1 cellular context compared by ENCODE assay signal in the genomic region with DNA sequence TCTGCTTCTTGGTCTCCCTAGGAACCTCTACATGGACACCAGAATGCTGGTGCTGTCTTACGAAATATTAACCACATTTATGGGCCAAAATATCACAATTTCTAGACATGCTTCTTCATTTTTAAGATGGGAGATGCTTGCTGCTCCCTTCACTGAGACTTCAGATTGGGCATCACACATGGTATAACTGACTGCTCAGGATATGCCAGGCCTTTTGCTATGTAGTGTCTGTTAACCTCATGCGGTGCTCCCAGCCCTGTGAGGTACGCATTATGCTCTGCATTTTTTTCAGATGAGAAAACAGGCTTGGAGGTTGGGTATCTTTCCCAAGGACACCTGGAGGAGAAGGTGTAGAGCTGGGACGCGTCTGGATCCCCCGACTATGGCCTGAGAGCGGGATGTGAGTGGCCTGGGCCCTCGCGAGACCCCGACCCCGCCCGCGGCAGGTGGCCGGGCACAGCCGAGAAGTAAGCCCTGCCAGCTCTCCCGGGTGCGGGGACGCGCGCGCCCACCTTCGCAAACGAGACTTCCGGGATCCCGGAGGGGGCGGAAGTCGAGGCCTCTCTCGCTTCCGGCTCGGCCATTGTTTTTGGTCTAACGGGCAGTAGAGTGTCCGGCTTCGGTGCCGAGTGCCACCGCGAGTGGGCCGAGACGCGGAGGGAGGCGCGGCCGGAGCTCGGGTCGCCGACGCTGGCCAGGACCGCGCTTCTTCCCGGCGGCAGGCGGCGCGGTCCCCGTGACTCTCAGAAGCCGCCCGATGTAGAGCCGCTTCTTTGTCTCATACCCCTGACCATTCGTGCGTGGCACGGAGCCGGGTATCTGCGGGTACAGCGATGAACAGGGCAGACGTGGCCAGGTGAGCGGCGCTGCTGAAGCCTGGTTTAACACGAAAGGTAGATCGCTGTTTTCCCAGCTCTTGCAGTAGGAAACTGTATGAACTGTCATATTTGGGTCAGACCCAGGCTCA.
TF ChIP-seq lines count a peak whose summit lies in the region.

A gene (plus strand): TSS at position 568 of the 967 bp plus-strand sequence. CDS start 1,855 bp downstream, outside the sequence.

TF ChIP-seq in GM23338, 12 proteins besides CTCF, POLR2A, EP300 and RAD21 (continued from another document):
- TF ChIP-seq, protein P1, sequence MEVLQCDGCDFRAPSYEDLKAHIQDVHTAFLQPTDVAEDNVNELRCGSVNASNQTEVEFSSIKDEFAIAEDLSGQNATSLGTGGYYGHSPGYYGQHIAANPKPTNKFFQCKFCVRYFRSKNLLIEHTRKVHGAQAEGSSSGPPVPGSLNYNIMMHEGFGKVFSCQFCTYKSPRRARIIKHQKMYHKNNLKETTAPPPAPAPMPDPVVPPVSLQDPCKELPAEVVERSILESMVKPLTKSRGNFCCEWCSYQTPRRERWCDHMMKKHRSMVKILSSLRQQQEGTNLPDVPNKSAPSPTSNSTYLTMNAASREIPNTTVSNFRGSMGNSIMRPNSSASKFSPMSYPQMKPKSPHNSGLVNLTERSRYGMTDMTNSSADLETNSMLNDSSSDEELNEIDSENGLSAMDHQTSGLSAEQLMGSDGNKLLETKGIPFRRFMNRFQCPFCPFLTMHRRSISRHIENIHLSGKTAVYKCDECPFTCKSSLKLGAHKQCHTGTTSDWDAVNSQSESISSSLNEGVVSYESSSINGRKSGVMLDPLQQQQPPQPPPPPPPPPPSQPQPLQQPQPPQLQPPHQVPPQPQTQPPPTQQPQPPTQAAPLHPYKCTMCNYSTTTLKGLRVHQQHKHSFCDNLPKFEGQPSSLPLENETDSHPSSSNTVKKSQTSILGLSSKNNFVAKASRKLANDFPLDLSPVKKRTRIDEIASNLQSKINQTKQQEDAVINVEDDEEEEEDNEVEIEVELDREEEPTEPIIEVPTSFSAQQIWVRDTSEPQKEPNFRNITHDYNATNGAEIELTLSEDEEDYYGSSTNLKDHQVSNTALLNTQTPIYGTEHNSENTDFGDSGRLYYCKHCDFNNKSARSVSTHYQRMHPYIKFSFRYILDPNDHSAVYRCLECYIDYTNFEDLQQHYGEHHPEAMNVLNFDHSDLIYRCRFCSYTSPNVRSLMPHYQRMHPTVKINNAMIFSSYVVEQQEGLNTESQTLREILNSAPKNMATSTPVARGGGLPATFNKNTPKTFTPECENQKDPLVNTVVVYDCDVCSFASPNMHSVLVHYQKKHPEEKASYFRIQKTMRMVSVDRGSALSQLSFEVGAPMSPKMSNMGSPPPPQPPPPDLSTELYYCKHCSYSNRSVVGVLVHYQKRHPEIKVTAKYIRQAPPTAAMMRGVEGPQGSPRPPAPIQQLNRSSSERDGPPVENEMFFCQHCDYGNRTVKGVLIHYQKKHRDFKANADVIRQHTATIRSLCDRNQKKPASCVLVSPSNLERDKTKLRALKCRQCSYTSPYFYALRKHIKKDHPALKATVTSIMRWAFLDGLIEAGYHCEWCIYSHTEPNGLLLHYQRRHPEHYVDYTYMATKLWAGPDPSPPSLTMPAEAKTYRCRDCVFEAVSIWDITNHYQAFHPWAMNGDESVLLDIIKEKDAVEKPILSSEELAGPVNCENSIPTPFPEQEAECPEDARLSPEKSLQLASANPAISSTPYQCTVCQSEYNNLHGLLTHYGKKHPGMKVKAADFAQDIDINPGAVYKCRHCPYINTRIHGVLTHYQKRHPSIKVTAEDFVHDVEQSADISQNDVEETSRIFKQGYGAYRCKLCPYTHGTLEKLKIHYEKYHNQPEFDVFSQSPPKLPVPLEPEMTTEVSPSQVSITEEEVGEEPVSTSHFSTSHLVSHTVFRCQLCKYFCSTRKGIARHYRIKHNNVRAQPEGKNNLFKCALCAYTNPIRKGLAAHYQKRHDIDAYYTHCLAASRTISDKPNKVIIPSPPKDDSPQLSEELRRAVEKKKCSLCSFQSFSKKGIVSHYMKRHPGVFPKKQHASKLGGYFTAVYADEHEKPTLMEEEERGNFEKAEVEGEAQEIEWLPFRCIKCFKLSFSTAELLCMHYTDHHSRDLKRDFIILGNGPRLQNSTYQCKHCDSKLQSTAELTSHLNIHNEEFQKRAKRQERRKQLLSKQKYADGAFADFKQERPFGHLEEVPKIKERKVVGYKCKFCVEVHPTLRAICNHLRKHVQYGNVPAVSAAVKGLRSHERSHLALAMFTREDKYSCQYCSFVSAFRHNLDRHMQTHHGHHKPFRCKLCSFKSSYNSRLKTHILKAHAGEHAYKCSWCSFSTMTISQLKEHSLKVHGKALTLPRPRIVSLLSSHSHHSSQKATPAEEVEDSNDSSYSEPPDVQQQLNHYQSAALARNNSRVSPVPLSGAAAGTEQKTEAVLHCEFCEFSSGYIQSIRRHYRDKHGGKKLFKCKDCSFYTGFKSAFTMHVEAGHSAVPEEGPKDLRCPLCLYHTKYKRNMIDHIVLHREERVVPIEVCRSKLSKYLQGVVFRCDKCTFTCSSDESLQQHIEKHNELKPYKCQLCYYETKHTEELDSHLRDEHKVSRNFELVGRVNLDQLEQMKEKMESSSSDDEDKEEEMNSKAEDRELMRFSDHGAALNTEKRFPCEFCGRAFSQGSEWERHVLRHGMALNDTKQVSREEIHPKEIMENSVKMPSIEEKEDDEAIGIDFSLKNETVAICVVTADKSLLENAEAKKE (CRISPR knock-in tag; IDR thresholded peaks at IDR 0.05): no peak
- no peak for TF ChIP-seq ZNF331 (CRISPR knock-in tag; IDR thresholded peaks at IDR 0.05; ENCODE audit: low read depth)
- TF ChIP-seq STAT1 (IDR thresholded peaks at IDR 0.05; ENCODE audit: unreplicated experiment): no peak
